ENCODE assay signal across 18 cellular contexts in genomic region chr12:49588761-49589516, GRCh38. TPM values are rescaled to one million over a fixed set of nuclear protein-coding genes. Genes with fewer than 3 reads are reported as not detected.
A peak's percentile ranks its signal among the peaks of the same experiment; 100 is the strongest.
DNase-seq lines count a peak whose midpoint lies in the region; ATAC-seq and TF ChIP-seq lines count a peak whose summit lies in the region.
"Had no signal": no experiment of that assay in that cellular context is flagged by ENCODE, and none has a peak within 500 bp of the region (broad histone marks: within the 10 kb centered on the region; RNA-seq: fewer than 3 reads in every experiment).

No MANE protein-coding gene starts in this region.

- DNase-seq in Daoy (ENCODE audit: low read depth) = peak; percentile 23
- peak; percentile 28 for DNase-seq in NB4 (ENCODE audit: low read depth)
- DNase-seq in WTC11 (ENCODE audit: low spot score) = no peak
- DNase-seq in medulla oblongata (ENCODE audit: extremely low spot score) = peak; percentile 17
- DNase-seq in T-cell = no peak
- DNase-seq in activated CD4-positive, alpha-beta memory T cell treated with anti-CD3 and anti-CD28 coated beads for 36 hours = no peak
- DNase-seq: brain microvascular endothelial cell; CD4-positive, CD25-positive, alpha-beta regulatory T cell; dorsolateral prefrontal cortex; esophagus squamous epithelium; mesenchymal stem cell; NCI-H526 treated with DMSO at 0.1 percent for 48 hours; Peyer's patch; stimulated activated naive CD4-positive, alpha-beta T cell; trophoblast cell had no signal

- POLR2A ChIA-PET in WTC11 (lab: Charles Lee) (no interaction called here), T-cell (lab: Charles Lee) (interaction anchor here in 1 of 2 donors (0.7 kb wide), 1 partner anchor 218 kb away, joined by 16 read pairs; no protein-coding TSS in a partner anchor)
- POLR2A ChIA-PET in activated CD4-positive, alpha-beta memory T cell treated with anti-CD3 and anti-CD28 coated beads for 36 hours (lab: Charles Lee) = no interaction called here

- no peak overlapping the region for H3K4me3 ChIP-seq in NB4 (ENCODE audit: low read depth, low read length)
- H3K4me3 ChIP-seq: dorsolateral prefrontal cortex, esophagus squamous epithelium, Peyer's patch had no signal

- H3K27ac Mint-ChIP-seq in WTC11 = peak overlapping the region; percentile 41; the same call in 1 of the 2 replicates
- no peak overlapping the region for H3K27ac Mint-ChIP-seq in T-cell
- no peak overlapping the region for H3K27ac Mint-ChIP-seq in activated CD4-positive, alpha-beta memory T cell treated with anti-CD3 and anti-CD28 coated beads for 36 hours
- H3K27ac Mint-ChIP-seq: activated T-helper 1 cell treated with anti-CD3 and anti-CD28 coated beads, Interleukin-12 subunit alpha, Interleukin-12 subunit beta, Interleukin-2, Interleukin-4 antibody, amounts not matched to agents 30 ng/mL and 10 ng/mL and 1 ng/mL, durations not matched to agents 14 hours and 24 hours and 36 hours had no signal

- H3K9me3 Mint-ChIP-seq in WTC11 = 0 out of 2 replicates have a peak, but pooled peaks cover 4% of the 10 kb centered on the region
- peaks cover 0 to 7% (median 0%) of the 10 kb centered on the region in 3 donors for H3K9me3 Mint-ChIP-seq in T-cell
- no peaks in the 10 kb centered on the region for H3K9me3 Mint-ChIP-seq in activated CD4-positive, alpha-beta memory T cell treated with anti-CD3 and anti-CD28 coated beads for 36 hours
- H3K9me3 Mint-ChIP-seq: neural crest cell had no signal

- intact Hi-C loops in activated CD4-positive, alpha-beta memory T cell treated with anti-CD3 and anti-CD28 coated beads for 36 hours (cut with micrococcal nuclease) = no loop called here

- TF ChIP-seq POLR2A in NB4 (IDR thresholded peaks at IDR 0.05; ENCODE audit: extremely low read depth, insufficient read length) = no peak

- TF ChIP-seq CTCF in NB4 (IDR thresholded peaks at IDR 0.05; ENCODE audit: low read depth, low read length) = no peak
- TF ChIP-seq CTCF in WTC11 (IDR thresholded peaks at IDR 0.05) = no peak

- CTCF ChIA-PET in WTC11 (lab: Charles Lee) = interaction anchor here (1.1 to 1.8 kb wide), 3 partner anchors 8 to 241 kb away, joined by 3 to 8 read pairs (median 4); no protein-coding TSS in a partner anchor
- CTCF ChIA-PET in T-cell (lab: Charles Lee) = interaction anchor here in 1 of 2 donors (0.5 to 0.7 kb wide), 3 partner anchors 9 to 793 kb away, joined by 3 to 9 read pairs (median 5); no protein-coding TSS in a partner anchor
- CTCF ChIA-PET in activated CD4-positive, alpha-beta memory T cell treated with anti-CD3 and anti-CD28 coated beads for 36 hours (lab: Charles Lee) = interaction anchor here (1.6 kb wide), 1 partner anchor 9 kb away, joined by 5 read pairs; no protein-coding TSS in a partner anchor

- ATAC-seq in WTC11 = no peak; the same call in 1 of the 2 replicates
- no peak for ATAC-seq in HG02642 (IDR thresholded peaks at IDR 0.05; ENCODE audit: poor library complexity, unreplicated experiment)
- no peak for ATAC-seq in T-cell (replicated peaks in 1 of 4)

- H3K27me3 Mint-ChIP-seq in WTC11 (ENCODE audit: low read depth) (no peaks in the 10 kb centered on the region), T-cell (no peaks in the 10 kb centered on the region)
- H3K27me3 Mint-ChIP-seq in activated CD4-positive, alpha-beta memory T cell treated with anti-CD3 and anti-CD28 coated beads for 36 hours = no peaks in the 10 kb centered on the region
- H3K27me3 Mint-ChIP-seq: CD4-positive, CD25-positive, alpha-beta regulatory T cell had no signal

- H3K36me3 Mint-ChIP-seq in WTC11 = peaks cover 12% of the 10 kb centered on the region
- H3K36me3 Mint-ChIP-seq in T-cell = peaks cover 29% of the 10 kb centered on the region
- H3K36me3 Mint-ChIP-seq in activated CD4-positive, alpha-beta memory T cell treated with anti-CD3 and anti-CD28 coated beads for 36 hours = peaks cover 14% of the 10 kb centered on the region

- H3K4me1 Mint-ChIP-seq in WTC11 (no peaks in the 10 kb centered on the region), T-cell (no peaks in the 10 kb centered on the region)
- H3K4me1 Mint-ChIP-seq in activated CD4-positive, alpha-beta memory T cell treated with anti-CD3 and anti-CD28 coated beads for 36 hours (ENCODE audit: low read depth) = no peaks in the 10 kb centered on the region

- H3K4me3 Mint-ChIP-seq in WTC11 = no peak overlapping the region
- H3K4me3 Mint-ChIP-seq in T-cell = no peak overlapping the region
- no peak overlapping the region for H3K4me3 Mint-ChIP-seq in activated CD4-positive, alpha-beta memory T cell treated with anti-CD3 and anti-CD28 coated beads for 36 hours
- H3K4me3 Mint-ChIP-seq: activated T-helper 1 cell treated with anti-CD3 and anti-CD28 coated beads, Interleukin-12 subunit alpha, Interleukin-12 subunit beta, Interleukin-2, Interleukin-4 antibody, amounts not matched to agents 30 ng/mL and 10 ng/mL and 1 ng/mL, durations not matched to agents 14 hours and 24 hours and 36 hours; CD4-positive, CD25-positive, alpha-beta regulatory T cell; neural crest cell had no signal

TF ChIP-seq in WTC11, 78 proteins besides CTCF, POLR2A, EP300 and RAD21 (continues in another document):
- TF ChIP-seq SMAD4 (CRISPR knock-in tag; IDR thresholded peaks at IDR 0.05) = no peak
- TF ChIP-seq NFYB (CRISPR knock-in tag; conservative IDR thresholded peaks at IDR 0.05; ENCODE audit: low read depth) = no peak
- no peak for TF ChIP-seq ZBTB21 (CRISPR knock-in tag; IDR thresholded peaks at IDR 0.05; ENCODE audit: borderline replicate concordance)
- no peak for TF ChIP-seq TEAD1 (CRISPR knock-in tag; IDR thresholded peaks at IDR 0.05)
- no peak for TF ChIP-seq ESRRA (CRISPR knock-in tag; IDR thresholded peaks at IDR 0.05; ENCODE audit: borderline replicate concordance)
- no peak for TF ChIP-seq KAT7 (CRISPR knock-in tag; IDR thresholded peaks at IDR 0.05; ENCODE audit: borderline replicate concordance)
- TF ChIP-seq ZNF232 (CRISPR knock-in tag; IDR thresholded peaks at IDR 0.05) = no peak
- TF ChIP-seq ZNF281 (CRISPR knock-in tag; IDR thresholded peaks at IDR 0.05) = no peak
- no peak for TF ChIP-seq ZNF671 (CRISPR knock-in tag; IDR thresholded peaks at IDR 0.05)
- no peak for TF ChIP-seq PREB (CRISPR knock-in tag; IDR thresholded peaks at IDR 0.05; ENCODE audit: borderline replicate concordance)

RNA-seq across cellular contexts. Expression of gene FAM186B, which starts 16.5 kb away (rescaled TPM):
- total RNA-seq in Daoy (2014; rRNA removed; shearing (Covaris generic)) = 0.17 and 0.30 TPM in 2 replicates
- total RNA-seq in WTC11 (2021) (0.16 to 0.39 TPM (median 0.21 TPM) in 3 replicates), T-cell (under 1 TPM in 4 of 5 donors, not detected in 1; 0.32 to 0.65 (median 0.34) TPM)
- total RNA-seq in activated CD4-positive, alpha-beta memory T cell treated with anti-CD3 and anti-CD28 coated beads for 36 hours = not detected
- total RNA-seq: CD4-positive, CD25-positive, alpha-beta regulatory T cell had no signal

RNA-seq across cellular contexts. Expression of gene MCRS1, which starts 21.0 kb away (rescaled TPM):
- 92.9 and 102 TPM in 2 replicates for total RNA-seq in Daoy (2014; rRNA removed; shearing (Covaris generic))
- total RNA-seq in WTC11 (2021) (94.8 to 105 TPM (median 96.5 TPM) in 3 replicates), T-cell (10 to 100 TPM; 66.1 to 89.0 (median 85.7) TPM)
- total RNA-seq in activated CD4-positive, alpha-beta memory T cell treated with anti-CD3 and anti-CD28 coated beads for 36 hours = 10 to 100 TPM; 52.3 to 56.8 TPM

RNA-seq across cellular contexts. Expression of gene PRPF40B, which starts 34.4 kb away (rescaled TPM):
- total RNA-seq in Daoy (2014; rRNA removed; shearing (Covaris generic)) = 5.3 and 5.9 TPM in 2 replicates
- total RNA-seq in WTC11 (2021) (38.0 to 46.0 TPM (median 40.5 TPM) in 3 replicates), T-cell (10 to 100 TPM in 4 of 5 donors, 1 to 10 TPM in 1; 7.4 to 18.0 (median 16.5) TPM)
- 1 to 10 TPM; 6.2 to 8.9 TPM for total RNA-seq in activated CD4-positive, alpha-beta memory T cell treated with anti-CD3 and anti-CD28 coated beads for 36 hours

RNA-seq across cellular contexts. Expression of gene KCNH3, which starts 50.1 kb away (rescaled TPM):
- 0.40 TPM in 1 of 2 replicates, not detected in the other for total RNA-seq in Daoy (2014; rRNA removed; shearing (Covaris generic))
- total RNA-seq in WTC11 (2021) (0.27 to 0.44 TPM (median 0.44 TPM) in 3 replicates), T-cell (1 to 10 TPM; 3.4 to 8.0 (median 5.5) TPM)
- total RNA-seq in activated CD4-positive, alpha-beta memory T cell treated with anti-CD3 and anti-CD28 coated beads for 36 hours = 1 to 10 TPM; 1.2 to 1.3 TPM

Comparison
In these comparisons a context has a peak if more than half of its experiments do, and no peak if none do; other contexts are left out.
1. DNase-seq: peak in Daoy (single experiment), NB4 (single experiment) and medulla oblongata (single experiment); none in WTC11 (single experiment), T-cell (0 of 34) and activated CD4-positive, alpha-beta memory T cell treated with anti-CD3 and anti-CD28 coated beads for 36 hours (single experiment).